27 cellular contexts compared by ENCODE assay signal in the genomic region with DNA sequence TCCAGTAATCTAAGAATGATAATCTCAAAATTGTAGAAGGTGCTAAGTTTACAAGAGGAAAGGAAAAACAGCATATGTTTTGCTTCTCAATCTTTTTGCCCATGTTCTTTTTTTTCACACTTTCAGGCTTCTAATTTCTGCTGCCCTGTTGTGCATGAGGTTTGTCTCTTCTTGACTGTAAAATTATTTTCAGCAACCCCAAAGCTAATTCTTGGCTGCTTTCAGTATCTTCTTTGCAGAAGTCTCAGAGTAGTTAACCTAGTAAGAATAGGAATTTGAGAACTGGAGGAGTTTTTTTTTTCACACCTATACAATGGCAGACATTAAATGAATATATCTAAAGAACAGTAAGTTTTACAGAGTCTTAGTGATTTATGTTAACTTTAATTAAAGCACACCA. TPM values are rescaled to one million over a fixed set of nuclear protein-coding genes. Genes with fewer than 3 reads are reported as not detected.
DNase-seq lines count a peak whose midpoint lies in the region; ATAC-seq and TF ChIP-seq lines count a peak whose summit lies in the region.
"Had no signal": no experiment of that assay in that cellular context is flagged by ENCODE, and none has a peak within 500 bp of the region (broad histone marks: within the 10 kb centered on the region; RNA-seq: fewer than 3 reads in every experiment).

No MANE protein-coding gene starts in this region.

- H3K4me1 Mint-ChIP-seq in CD4-positive, alpha-beta T cell (ENCODE audit: low read depth): peaks cover 75% of the 10 kb centered on the region
- peaks cover 6% of the 10 kb centered on the region for H3K4me1 Mint-ChIP-seq in endothelial cell (ENCODE audit: unreplicated experiment)
- H3K4me1 Mint-ChIP-seq: neural crest cell had no signal

- H3K4me3 Mint-ChIP-seq in CD4-positive, alpha-beta T cell: no peak overlapping the region
- peak overlapping the region; percentile 57 for H3K4me3 Mint-ChIP-seq in endothelial cell (ENCODE audit: unreplicated experiment)
- H3K4me3 Mint-ChIP-seq: activated CD4-positive, alpha-beta T cell treated with anti-CD3 and anti-CD28 coated beads, Interleukin-2, amount 10 ng/mL, durations not matched to agents 24 days and 14 days; neural crest cell had no signal

- no peaks in the 10 kb centered on the region for H3K9me3 Mint-ChIP-seq in CD4-positive, alpha-beta T cell
- H3K9me3 Mint-ChIP-seq in endothelial cell (ENCODE audit: unreplicated experiment): no peaks in the 10 kb centered on the region
- H3K9me3 Mint-ChIP-seq: activated CD4-positive, alpha-beta T cell treated with anti-CD3 and anti-CD28 coated beads, Interleukin-2, amount 10 ng/mL, durations not matched to agents 24 days and 14 days; activated naive CD4-positive, alpha-beta T cell treated with anti-CD3 and anti-CD28 coated beads, Interleukin-2, amount 50 U/mL, for 72 hours; neural crest cell had no signal

- no peaks in the 10 kb centered on the region for H3K27me3 Mint-ChIP-seq in CD4-positive, alpha-beta T cell
- no peaks in the 10 kb centered on the region for H3K27me3 Mint-ChIP-seq in endothelial cell (ENCODE audit: unreplicated experiment)
- H3K27me3 Mint-ChIP-seq: activated CD4-positive, alpha-beta T cell treated with anti-CD3 and anti-CD28 coated beads, Interleukin-2, amount 10 ng/mL, durations not matched to agents 24 days and 14 days had no signal

- no peak for TF ChIP-seq CTCF in CD4-positive, alpha-beta T cell (IDR thresholded peaks at IDR 0.05)
- no peak for TF ChIP-seq CTCF in GM12865 (IDR thresholded peaks at IDR 0.05; ENCODE audit: insufficient read depth, low read depth, low read length, missing control alignments)
- TF ChIP-seq CTCF in endothelial cell (IDR thresholded peaks at IDR 0.05; ENCODE audit: unreplicated experiment): no peak

- H3K27ac Mint-ChIP-seq in CD4-positive, alpha-beta T cell: peak overlapping the region; percentile 6
- H3K27ac Mint-ChIP-seq in endothelial cell (ENCODE audit: unreplicated experiment): no peak overlapping the region
- H3K27ac Mint-ChIP-seq: activated CD4-positive, alpha-beta T cell treated with anti-CD3 and anti-CD28 coated beads, Interleukin-2, amount 10 ng/mL, durations not matched to agents 24 days and 14 days; activated naive CD4-positive, alpha-beta T cell treated with anti-CD3 and anti-CD28 coated beads, Interleukin-2, amount 50 U/mL, for 72 hours had no signal

- POLR2A ChIA-PET in CD4-positive, alpha-beta T cell (lab: Charles Lee): interaction anchor here (1.7 to 2.8 kb wide), 2 partner anchors 9 to 14 kb away, joined by 8 read pairs; no protein-coding TSS in a partner anchor

- H3K9me3 ChIP-seq in CD4-positive, alpha-beta T cell (ENCODE audit: control insufficient read depth, low read length): no peaks in the 10 kb centered on the region
- H3K9me3 ChIP-seq: ascending aorta, gastroesophageal sphincter, HAP-1, pancreas, thoracic aorta had no signal

- no peak for DNase-seq in CD4-positive, alpha-beta T cell
- peak; percentile 22 for DNase-seq in GM12865 (ENCODE audit: low read depth)
- no peak for DNase-seq in endothelial cell (ENCODE audit: low spot score)
- no peak for DNase-seq in NCI-H2171 treated with DMSO at 0.1 percent for 48 hours (lab: John Stamatoyannopoulos, UW)
- DNase-seq in HuH-7.5 (ENCODE audit: low spot score): no peak
- no peak for DNase-seq in DMS53 (lab: John Stamatoyannopoulos, UW)
- no peak for DNase-seq in DMS114 treated with DMSO at 0.1 percent for 48 hours (lab: John Stamatoyannopoulos, UW; ENCODE audit: unreplicated experiment)
- DNase-seq: activated CD4-positive, alpha-beta T cell treated with anti-CD3 and anti-CD28 coated beads, Interleukin-2, amount 10 ng/mL, durations not matched to agents 24 days and 14 days; C1 segment of cervical spinal cord; IMR-90; left cardiac atrium; NCI-H146; NCI-H446; pancreas; stimulated activated naive CD8-positive, alpha-beta T cell treated with anti-CD3 and anti-CD28 coated beads, Interleukin-15, Interleukin-2, amounts not matched to agents 100 U/mL and 50 U/mL, for 24 hours; T-helper 9 cell had no signal

- CTCF ChIA-PET in CD4-positive, alpha-beta T cell (lab: Charles Lee): no interaction called here

- no peak overlapping the region for H3K4me3 ChIP-seq in GM12865 (ENCODE audit: low read depth, low read length)
- H3K4me3 ChIP-seq: ascending aorta, gastroesophageal sphincter, HAP-1, pancreas, skin epidermis, thoracic aorta had no signal

- intact Hi-C loops in CD4-positive, alpha-beta T cell (cut with DNase I, micrococcal nuclease): no loop called here

- ATAC-seq in CD4-positive, alpha-beta T cell (ENCODE audit: poor library complexity): no peak
- peak; percentile 64 for ATAC-seq in HG02798 (IDR thresholded peaks at IDR 0.05; ENCODE audit: poor library complexity, unreplicated experiment)
- ATAC-seq: activated naive CD4-positive, alpha-beta T cell treated with anti-CD3 and anti-CD28 coated beads, Interleukin-2, amount 50 U/mL, for 72 hours; gastroesophageal sphincter; left cardiac atrium; pancreas; stimulated activated naive CD8-positive, alpha-beta T cell treated with anti-CD3 and anti-CD28 coated beads, Interleukin-15, Interleukin-2, amounts not matched to agents 100 U/mL and 50 U/mL, for 24 hours had no signal

- no peaks in the 10 kb centered on the region for H3K27me3 ChIP-seq in CD4-positive, alpha-beta T cell (ENCODE audit: control insufficient read depth, insufficient read depth, low read length)
- H3K27me3 ChIP-seq: ascending aorta, gastroesophageal sphincter, pancreas had no signal

- peaks cover 86% of the 10 kb centered on the region for H3K36me3 Mint-ChIP-seq in CD4-positive, alpha-beta T cell (ENCODE audit: low read depth)
- H3K36me3 Mint-ChIP-seq in endothelial cell (ENCODE audit: low read depth, unreplicated experiment): peaks cover 31% of the 10 kb centered on the region

- no peak overlapping the region for H3K27ac ChIP-seq in CD4-positive, alpha-beta T cell (ENCODE audit: low read depth, low read length)
- H3K27ac ChIP-seq: ascending aorta, gastroesophageal sphincter, pancreas, skin epidermis, thoracic aorta, VCaP had no signal

RNA-seq across cellular contexts. Expression of a gene that starts 26.4 kb away (rescaled TPM):
- total RNA-seq in CD4-positive, alpha-beta T cell: 10 to 100 TPM; 60.7 to 62.0 TPM
- 3.6 TPM for total RNA-seq in endothelial cell (ENCODE audit: unreplicated experiment)
- total RNA-seq: neural crest cell, RPMI7951 had no signal

RNA-seq across cellular contexts. Expression of a gene that starts 34.0 kb away (rescaled TPM):
- 10 to 100 TPM; 25.0 to 27.2 TPM for total RNA-seq in CD4-positive, alpha-beta T cell
- total RNA-seq in endothelial cell (ENCODE audit: unreplicated experiment): 127 TPM

RNA-seq across cellular contexts. Expression of a gene that starts 34.2 kb away (rescaled TPM):
- 10 to 100 TPM; 35.7 to 38.7 TPM for total RNA-seq in CD4-positive, alpha-beta T cell
- total RNA-seq in endothelial cell (ENCODE audit: unreplicated experiment): 79.8 TPM

RNA-seq across cellular contexts. Expression of a gene that starts 53.4 kb away (rescaled TPM):
- 10 to 100 TPM; 13.9 to 15.7 TPM for total RNA-seq in CD4-positive, alpha-beta T cell
- 1.3 TPM for total RNA-seq in endothelial cell (ENCODE audit: unreplicated experiment)
- total RNA-seq: lung microvascular endothelial cell, neural crest cell had no signal

Comparison
In these comparisons a context has a peak if more than half of its experiments do, and no peak if none do; other contexts are left out.
1. RNA of a gene that starts 26.4 kb away (total RNA-seq): 60.7 to 62.0 TPM in CD4-positive, alpha-beta T cell; 3.6 TPM in endothelial cell (single experiment); every median in the first group is over 10 times any median in the second.